ENCODE assay signal across 8 cellular contexts in the genomic region with DNA sequence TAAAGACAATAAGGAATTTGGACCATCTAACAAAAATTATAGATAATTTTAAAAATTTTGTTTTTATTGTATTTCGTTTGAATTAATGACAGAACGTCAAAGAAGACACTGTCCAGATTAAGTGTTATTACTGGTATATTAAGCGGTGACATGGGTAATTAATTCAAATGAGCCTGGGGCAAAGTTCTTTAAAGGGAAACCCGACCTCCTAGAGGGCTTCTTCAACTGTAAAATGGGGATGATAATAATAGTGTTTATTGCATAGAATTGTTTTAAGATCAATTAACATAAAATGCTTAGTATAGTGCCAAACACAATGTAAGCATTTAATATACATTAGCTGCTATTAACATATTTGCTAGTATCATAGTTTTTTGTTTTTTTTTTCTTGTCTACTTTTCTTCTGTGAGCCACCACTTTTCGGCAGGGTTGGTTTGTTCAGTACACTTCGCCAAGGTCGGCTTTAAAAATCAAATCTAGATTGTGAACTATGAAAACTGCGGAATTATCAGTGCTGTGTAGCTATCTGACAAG. TPM values are rescaled to one million over a fixed set of nuclear protein-coding genes. Genes with fewer than 3 reads are reported as not detected.
DNase-seq lines count a peak whose midpoint lies in the region; ATAC-seq, FAIRE-seq and TF ChIP-seq lines count a peak whose summit lies in the region.

No MANE protein-coding gene starts in this region.

- ATAC-seq in heart right ventricle (peak in 2 of 8 donors; percentile 0 to 2), Right ventricle myocardium superior (ENCODE audit: poor library complexity) (no peak), PC-3 (no peak), pancreas (peak in 3 of 4 donors; percentile 1 to 7 (median 3)), GM21423 (IDR thresholded peaks at IDR 0.05; ENCODE audit: unreplicated experiment) (no peak), GM21360 (IDR thresholded peaks at IDR 0.05; ENCODE audit: unreplicated experiment) (no peak)

- peaks cover 3% of the 10 kb centered on the region for H3F3A ChIP-seq in PC-3 (ENCODE audit: low read length, unreplicated experiment)

- CTCF ChIA-PET in PC-3 (lab: Charles Lee) (no interaction called here), endothelial cell of umbilical vein (lab: Charles Lee) (interaction anchor here (1.2 kb wide), 1 partner anchor 10 kb away, joined by 3 read pairs; no protein-coding TSS in a partner anchor)

- TF ChIP-seq CTCF in heart right ventricle (IDR thresholded peaks at IDR 0.05) (no peak), PC-3 (conservative IDR thresholded peaks at IDR 0.05; ENCODE audit: low read depth, low read length) (no peak), endothelial cell of umbilical vein (IDR thresholded peaks at IDR 0.05; ENCODE audit: extremely low read depth in 1 of 2, insufficient read depth in 1 of 2, low read depth in 1 of 2, low read length in 2 of 2) (no peak), pancreas (IDR thresholded peaks at IDR 0.05) (no peak)

- TSS peak; percentile 94 for BruUV-seq in PC-3 (replicated peaks; lab: Mats Ljungman, UMichigan)
- BruUV-seq in endothelial cell of umbilical vein (replicated peaks; lab: Mats Ljungman, UMichigan), result TSS peak; percentile 99

- H3K79me2 ChIP-seq in PC-3 (ENCODE audit: low read length) (peaks cover 46% of the 10 kb centered on the region), endothelial cell of umbilical vein (ENCODE audit: control insufficient read depth, insufficient read depth, low read length) (peaks cover 42% of the 10 kb centered on the region)

- 35 to 37% methylated on average over 8 of the region's 8 CpGs for WGBS in heart right ventricle, 2 donors
- 14 to 15% methylated on average over 8 of the region's 8 CpGs for WGBS in pancreas, 2 donors

- H4K20me1 ChIP-seq in PC-3 (ENCODE audit: low read length), result peaks cover 28% of the 10 kb centered on the region
- no peaks in the 10 kb centered on the region for H4K20me1 ChIP-seq in endothelial cell of umbilical vein (replicated peaks; ENCODE audit: control insufficient read depth, extremely low read depth, insufficient read depth, low read length)

- peak overlapping the region; percentile 94 for H2AFZ ChIP-seq in PC-3 (ENCODE audit: low read length)
- H2AFZ ChIP-seq in endothelial cell of umbilical vein (ENCODE audit: low read depth, low read length), result peak overlapping the region; percentile 60

- H3K9me1 ChIP-seq in endothelial cell of umbilical vein (replicated peaks; ENCODE audit: control insufficient read depth, extremely low read depth, insufficient read depth, low read length), result no peaks in the 10 kb centered on the region

- peak overlapping the region in 9 of 10 donors; percentile 51 to 96 (median 90) for H3K27ac ChIP-seq in heart right ventricle
- peak overlapping the region; percentile 75 for H3K27ac ChIP-seq in PC-3 (ENCODE audit: low read length)
- H3K27ac ChIP-seq in endothelial cell of umbilical vein (ENCODE audit: insufficient read depth, low read depth, low read length), result peak overlapping the region; percentile 45
- H3K27ac ChIP-seq in pancreas, result peak overlapping the region; percentile 56 to 93 (median 84)

- H3K36me3 ChIP-seq in heart right ventricle (no peaks in the 10 kb centered on the region), PC-3 (ENCODE audit: low read depth, low read length) (no peaks in the 10 kb centered on the region), endothelial cell of umbilical vein (ENCODE audit: control insufficient read depth in 2 of 2, extremely low read depth in 1 of 2, insufficient read depth in 2 of 2, low read length in 2 of 2) (no peaks in the 10 kb centered on the region), pancreas (no peaks in the 10 kb centered on the region)

- H3K9me3 ChIP-seq in heart right ventricle (no peaks in the 10 kb centered on the region), PC-3 (ENCODE audit: low read length) (no peaks in the 10 kb centered on the region), endothelial cell of umbilical vein (replicated peaks; ENCODE audit: control insufficient read depth, insufficient read depth, low read length) (no peaks in the 10 kb centered on the region), pancreas (no peaks in the 10 kb centered on the region)

- intact Hi-C loops in heart right ventricle (cut with DNase I) (loop anchor here in 1 of 10 donors (5.0 kb wide), 1 partner anchor 288 kb away; the partner anchor contains the start of gene COX14), Right ventricle myocardium superior (cut with DNase I) (no loop called here), PC-3 (cut with micrococcal nuclease) (loop anchor here (1.0 to 10.0 kb wide), 2 partner anchors 10 to 195 kb away; no protein-coding TSS in a partner anchor), endothelial cell of umbilical vein (cut with micrococcal nuclease) (no loop called here), pancreas (cut with DNase I) (no loop called here)

- no peak for DNase-seq in heart right ventricle
- no peak for DNase-seq in Right ventricle myocardium superior
- DNase-seq in PC-3, result peak; percentile 39
- no peak for DNase-seq in endothelial cell of umbilical vein (ENCODE audit: low read depth, low spot score)
- no peak for DNase-seq in pancreas
- no peak for DNase-seq in 8988T

- H3K9me2 ChIP-seq in PC-3 (replicated peaks; ENCODE audit: low read length), result no peaks in the 10 kb centered on the region

- H3K27me3 ChIP-seq in heart right ventricle, result no peaks in the 10 kb centered on the region
- no peaks in the 10 kb centered on the region for H3K27me3 ChIP-seq in PC-3 (ENCODE audit: low read length)
- H3K27me3 ChIP-seq in endothelial cell of umbilical vein (ENCODE audit: control insufficient read depth in 2 of 2, insufficient read depth in 2 of 2, low read length in 2 of 2), result no peaks in the 10 kb centered on the region
- no peaks in the 10 kb centered on the region for H3K27me3 ChIP-seq in pancreas

- H3K4me1 ChIP-seq in heart right ventricle, result peaks cover 0 to 29% (median 23%) of the 10 kb centered on the region in 9 donors
- peaks cover 27% of the 10 kb centered on the region for H3K4me1 ChIP-seq in PC-3 (ENCODE audit: insufficient read depth, low read length)
- H3K4me1 ChIP-seq in endothelial cell of umbilical vein (ENCODE audit: control insufficient read depth, extremely low read depth, insufficient read depth, low read length), result peaks cover 17% of the 10 kb centered on the region
- peaks cover 7 to 13% (median 10%) of the 10 kb centered on the region in 3 donors for H3K4me1 ChIP-seq in pancreas

- H3K9ac ChIP-seq in PC-3 (ENCODE audit: low read length) (peak overlapping the region; percentile 96), endothelial cell of umbilical vein (replicated peaks; ENCODE audit: extremely low read depth, insufficient read depth, low read length) (peak overlapping the region; percentile 69)

- peak overlapping the region; percentile 43 to 95 (median 76) for H3K4me3 ChIP-seq in heart right ventricle
- H3K4me3 ChIP-seq in PC-3 (ENCODE audit: low read length), result peak overlapping the region; percentile 95
- H3K4me3 ChIP-seq in endothelial cell of umbilical vein (replicated peaks in 1 of 3; ENCODE audit: insufficient read depth in 1 of 3, low read depth in 1 of 3, low read length in 3 of 3), result peak overlapping the region; percentile 23 to 90 (median 71)
- H3K4me3 ChIP-seq in pancreas, result peak overlapping the region; percentile 39 to 93 (median 72)

- TF ChIP-seq POLR2A in endothelial cell of umbilical vein (IDR thresholded peaks at IDR 0.05; ENCODE audit: low read depth, low read length), result no peak

- FAIRE-seq in endothelial cell of umbilical vein (lab: Jason Lieb, UNC), result no peak
- FAIRE-seq in pancreas (lab: Jason Lieb, UNC), result peak; percentile 9

- dilution Hi-C loops in endothelial cell of umbilical vein (cut with MboI; ENCODE audit: extremely low pct_ligation_motif_present, low sequenced_read_pairs), result no loop called here

- H3K4me2 ChIP-seq in PC-3 (ENCODE audit: low read length) (peak overlapping the region; percentile 86), endothelial cell of umbilical vein (ENCODE audit: insufficient read depth, low read length) (peak overlapping the region; percentile 75)

- POLR2A ChIA-PET in PC-3 (lab: Charles Lee; ENCODE audit: unreplicated experiment), result interaction anchor here (0.7 kb wide), 1 partner anchor 9 kb away, joined by 3 read pairs; no protein-coding TSS in a partner anchor
- POLR2A ChIA-PET in endothelial cell of umbilical vein (lab: Charles Lee), result interaction anchor here (0.5 kb wide), 1 partner anchor 23 kb away, joined by 3 read pairs; no protein-coding TSS in a partner anchor

TF ChIP-seq in endothelial cell of umbilical vein, 7 proteins besides CTCF, POLR2A, EP300 and RAD21 (continues in another document):
- TF ChIP-seq GATA2 (IDR thresholded peaks at IDR 0.05; ENCODE audit: insufficient read depth, insufficient read length, low read depth, low read length) (no peak), MYC (IDR thresholded peaks at IDR 0.05; ENCODE audit: low read depth, low read length) (no peak), EZH2 (IDR thresholded peaks at IDR 0.05; ENCODE audit: borderline replicate concordance, low read depth, low read length, severe bottlenecking) (no peak)

RNA-seq across cellular contexts. Expression of gene LARP4, which starts 0.5 kb away (rescaled TPM):
- 10 to 100 TPM; 45.0 to 75.7 (median 62.5) TPM for total RNA-seq in heart right ventricle
- 10 to 100 TPM in 1 of 2 donors, 1 to 10 TPM in 1; 6.9 to 12.1 TPM for polyA plus RNA-seq in heart right ventricle
- total RNA-seq in Right ventricle myocardium superior, result 58.5 TPM
- 35.1 and 39.1 TPM in 2 replicates for total RNA-seq in PC-3 (2014; rRNA removed)
- 59.4 and 69.6 TPM in 2 replicates for total RNA-seq in endothelial cell of umbilical vein
- 8.1 and 8.9 TPM in 2 replicates for polyA plus RNA-seq in endothelial cell of umbilical vein
- polyA plus RNA-seq in endothelial cell of umbilical vein (2011; cell fraction: cytosol; rRNA removed), result 13.2 and 13.5 TPM in 2 replicates
- polyA plus RNA-seq in endothelial cell of umbilical vein (2011; cell fraction: nucleus; rRNA removed), result 22.0 and 31.3 TPM in 2 replicates
- 38.6 and 50.8 TPM in 2 replicates for polyA plus RNA-seq in endothelial cell of umbilical vein (2012)
- polyA minus RNA-seq in endothelial cell of umbilical vein, result 34.5 and 39.9 TPM in 2 replicates
- 58.5 TPM for polyA minus RNA-seq in endothelial cell of umbilical vein (2011; cell fraction: cytosol; rRNA and poly(A)+ RNA removed)
- polyA minus RNA-seq in endothelial cell of umbilical vein (2011; cell fraction: nucleus; rRNA and poly(A)+ RNA removed), result 27.2 and 41.5 TPM in 2 replicates
- total RNA-seq in pancreas, result 10 to 100 TPM; 20.6 to 38.5 (median 35.5) TPM
- 1 to 10 TPM; 6.2 to 8.4 TPM for polyA plus RNA-seq in pancreas

RNA-seq across cellular contexts. Expression of gene FAM186A, which starts 3.8 kb away (rescaled TPM):
- total RNA-seq in heart right ventricle (not detected), Right ventricle myocardium superior (not detected), PC-3 (2014; rRNA removed) (not detected in 2 replicates), endothelial cell of umbilical vein (not detected in 2 replicates), pancreas (not detected)
- polyA plus RNA-seq in heart right ventricle (not detected), endothelial cell of umbilical vein (not detected in 2 replicates), pancreas (under 1 TPM in 1 of 2 donors, not detected in 1; 0.04 TPM)
- polyA plus RNA-seq in endothelial cell of umbilical vein (2011; cell fraction: cytosol; rRNA removed), result not detected in 2 replicates
- polyA plus RNA-seq in endothelial cell of umbilical vein (2011; cell fraction: nucleus; rRNA removed), result not detected in 2 replicates
- not detected in 2 replicates for polyA plus RNA-seq in endothelial cell of umbilical vein (2012)
- polyA minus RNA-seq in endothelial cell of umbilical vein, result not detected in 2 replicates
- not detected for polyA minus RNA-seq in endothelial cell of umbilical vein (2011; cell fraction: cytosol; rRNA and poly(A)+ RNA removed)
- not detected in 2 replicates for polyA minus RNA-seq in endothelial cell of umbilical vein (2011; cell fraction: nucleus; rRNA and poly(A)+ RNA removed)

Comparison
In these comparisons a context has a peak if more than half of its experiments do, and no peak if none do; other contexts are left out.
1. ATAC-seq: peak in pancreas (3 of 4); none in Right ventricle myocardium superior (single experiment), PC-3 (single experiment), GM21423 (single experiment) and GM21360 (single experiment).
2. Peak in every context shown above with its lines, with median percentiles within 50 percentile points of each other: H3K27ac ChIP-seq and H3K4me3 ChIP-seq.